Comparison of ENCODE assay signal across 8 cellular contexts in genomic region chr19:45730389-45731288, GRCh38. TPM values are rescaled to one million over a fixed set of nuclear protein-coding genes. Genes with fewer than 3 reads are reported as not detected.
DNase-seq lines count a peak whose midpoint lies in the region; ATAC-seq lines count a peak whose summit lies in the region.

Gene FBXO46 (minus strand): TSS chr19:45730896. CDS start chr19:45713495, 17,401 bp downstream.

- H3K4me1 Mint-ChIP-seq in effector memory CD8-positive, alpha-beta T cell (ENCODE audit: low read depth in 2 of 2), result peaks cover 27 to 28% of the 10 kb centered on the region in 2 donors

- ATAC-seq in GM19468 (IDR thresholded peaks at IDR 0.05; ENCODE audit: extremely low read depth, unreplicated experiment), result peak; percentile 61
- peak; percentile 98 for ATAC-seq in effector memory CD8-positive, alpha-beta T cell (replicated peaks)

- peak within 1 kb of the TSS; percentile 90 to 96 for H3K4me3 Mint-ChIP-seq in effector memory CD8-positive, alpha-beta T cell

- H3K9me3 Mint-ChIP-seq in effector memory CD8-positive, alpha-beta T cell, result no peaks in the 10 kb centered on the region

- peak; percentile 98 for DNase-seq in COLO829 (ENCODE audit: low spot score)
- peak; percentile 99 for DNase-seq in HT1080 (ENCODE audit: low read depth)
- peak; percentile 98 for DNase-seq in NOMO-1 treated with DMSO at 0.1 percent for 48 hours (lab: John Stamatoyannopoulos, UW; ENCODE audit: unreplicated experiment)
- peak; percentile 85 to 86 for DNase-seq in activated CD8-positive, alpha-beta memory T cell treated with anti-CD3 and anti-CD28 coated beads for 4 hours (ENCODE audit: low read depth in 2 of 2)
- DNase-seq in effector memory CD8-positive, alpha-beta T cell, result peak; percentile 89 to 93 (median 90)
- DNase-seq in medulla oblongata (ENCODE audit: extremely low spot score), result peak; percentile 99
- peak; percentile 85 for DNase-seq in stimulated activated CD8-positive, alpha-beta memory T cell treated with anti-CD3 and anti-CD28 coated beads, Interleukin-12 subunit alpha, Interleukin-12 subunit beta, amount 100 ng/mL, for 1 hour (ENCODE audit: low read depth)

- H3K36me3 Mint-ChIP-seq in effector memory CD8-positive, alpha-beta T cell (ENCODE audit: insufficient read depth), result peaks cover 15% of the 10 kb centered on the region

- no peaks in the 10 kb centered on the region for H3K27me3 Mint-ChIP-seq in effector memory CD8-positive, alpha-beta T cell

- peak within 1 kb of the TSS; percentile 95 to 96 for H3K27ac Mint-ChIP-seq in effector memory CD8-positive, alpha-beta T cell

RNA-seq across cellular contexts. Expression of gene FBXO46, which starts in this region (rescaled TPM):
- total RNA-seq in HT1080 (2014; rRNA removed; shearing (Covaris generic)), result 9.5 and 14.2 TPM in 2 replicates
- polyA plus RNA-seq in HT1080 (2015; cell fraction: cytosol; rRNA removed), result 11.0 and 12.5 TPM in 2 replicates
- 48.1 and 62.7 TPM in 2 replicates for polyA plus RNA-seq in HT1080 (2015; cell fraction: nucleus; rRNA removed)

Comparison
In these comparisons a context has a peak if more than half of its experiments do, and no peak if none do; other contexts are left out.
1. Peak in every context shown above with its lines: DNase-seq and ATAC-seq.